ENCODE assay signal across 1 cellular context in the genomic region with DNA sequence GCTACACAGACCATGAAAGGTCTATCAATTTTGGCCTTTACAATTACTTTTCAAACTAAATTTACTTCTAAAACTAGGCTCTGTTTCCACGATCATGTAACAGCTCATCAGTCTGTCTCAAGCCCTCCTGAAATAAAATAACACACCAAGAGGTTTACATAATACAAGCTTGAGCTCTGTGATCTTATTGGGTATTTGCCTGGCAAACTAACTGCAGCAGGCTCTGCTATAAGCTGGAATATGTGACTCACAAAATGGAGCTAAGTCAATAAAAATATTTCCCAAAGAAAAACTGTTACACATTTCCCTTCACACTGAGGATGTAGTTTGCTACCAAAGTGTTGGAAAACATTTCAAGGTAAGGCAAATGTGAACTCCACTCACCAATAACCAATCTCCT.
TF ChIP-seq lines count a peak whose summit lies in the region.

No MANE protein-coding gene starts in this region.

TF ChIP-seq in IMR-90, 13 proteins besides CTCF, POLR2A, EP300 and RAD21:
- TF ChIP-seq CEBPB (IDR thresholded peaks at IDR 0.05; ENCODE audit: low read depth, low read length), result no peak
TF ChIP-seq in IMR-90: peak in this region for 0.
